23 cellular contexts compared by ENCODE assay signal in genomic region chr2:180554330-180554729, GRCh38.
"Had no signal": no experiment of that assay in that cellular context is flagged by ENCODE, and none has a peak within 500 bp of the region (broad histone marks: within the 10 kb centered on the region; RNA-seq: fewer than 3 reads in every experiment).

No MANE protein-coding gene starts in this region.

- H3K4me3 ChIP-seq: left lung, lower lobe of right lung, ovary, right atrium auricular region, right lobe of liver, smooth muscle cell, tibial nerve, uterus had no signal

- H3K9me3 ChIP-seq: left lung, lower lobe of right lung, ovary, right atrium auricular region, right lobe of liver, uterus had no signal

- H3K27me3 ChIP-seq: left lung, ovary, right atrium auricular region, right lobe of liver, tibial nerve, uterus had no signal

- H3K36me3 ChIP-seq: left lung, lower lobe of right lung, ovary, right atrium auricular region, right lobe of liver, tibial nerve, uterus had no signal

- DNase-seq: immature natural killer cell; kidney; left colon; left lung; lower lobe of right lung; mesendoderm; naive B cell; natural killer cell; ovary; right lobe of liver; stimulated activated CD4-positive, alpha-beta T cell treated with anti-CD3 and anti-CD28 coated beads, Interleukin-1b, Interleukin-23, amount 100 ng/mL, for 48 hours; stimulated activated CD4-positive, alpha-beta T cell treated with anti-CD3 and anti-CD28 coated beads, Interleukin-2, amount 100 ng/mL, for 48 hours; stimulated activated CD4-positive, alpha-beta T cell treated with anti-CD3 and anti-CD28 coated beads, Interleukin-4, amount 100 ng/mL, for 4 hours; stimulated activated CD8-positive, alpha-beta memory T cell treated with anti-CD3 and anti-CD28 coated beads, Interleukin-4, amount 100 ng/mL, for 48 hours; stimulated activated naive CD4-positive, alpha-beta T cell treated with Interleukin-2 at 50 U/mL for 16 hours; stimulated activated naive CD8-positive, alpha-beta T cell treated with anti-CD3 and anti-CD28 coated beads, Interleukin-15, amount 100 ng/mL, for 72 hours; substantia nigra; uterus had no signal

- ATAC-seq: left colon; left lung; lower lobe of right lung; natural killer cell; right lobe of liver; stimulated activated memory B cell treated with anti-CD40 and anti-IgM and Interleukin-4, amounts not matched to agents 10 μg/mL and 1 μg/mL and 100 μg/mL, for 72 hours; stimulated activated naive CD8-positive, alpha-beta T cell treated with anti-CD3 and anti-CD28 coated beads, Interleukin-15, amount 100 ng/mL, for 72 hours had no signal

- H3K4me2 ChIP-seq: smooth muscle cell had no signal

- H3K4me1 ChIP-seq: left lung, lower lobe of right lung, right atrium auricular region, right lobe of liver, tibial nerve, uterus had no signal

- H3K27ac ChIP-seq: left lung, lower lobe of right lung, ovary, right atrium auricular region, right lobe of liver, tibial nerve, uterus had no signal

- FAIRE-seq: islet of Langerhans had no signal
